Comparison of ENCODE assay signal across 24 cellular contexts in the genomic region with DNA sequence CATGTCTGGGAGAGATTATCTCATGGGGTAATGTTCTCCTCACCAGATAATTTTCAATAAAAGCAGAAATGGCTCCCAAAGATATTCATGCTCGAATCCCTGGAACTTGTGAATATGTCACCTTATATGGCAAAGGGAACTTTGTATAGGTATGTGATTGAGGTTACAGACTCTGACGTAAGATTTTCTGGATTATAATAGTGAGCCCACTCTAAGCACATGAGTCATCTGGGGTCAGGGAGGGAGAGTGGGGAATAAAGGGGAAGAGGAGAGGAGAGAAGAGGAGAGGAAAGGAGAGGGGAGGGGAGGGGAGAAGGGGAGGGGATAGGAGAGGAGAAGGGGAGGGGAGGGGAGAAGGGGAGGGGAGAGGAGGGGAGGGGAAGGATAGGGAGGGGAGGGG.
DNase-seq lines count a peak whose midpoint lies in the region; ATAC-seq and TF ChIP-seq lines count a peak whose summit lies in the region.
"Had no signal": no experiment of that assay in that cellular context is flagged by ENCODE, and none has a peak within 500 bp of the region (broad histone marks: within the 10 kb centered on the region; RNA-seq: fewer than 3 reads in every experiment).

No MANE protein-coding gene starts in this region.

- H3K4me3 ChIP-seq in astrocyte of the spinal cord (ENCODE audit: low read depth, low read length) (no peak overlapping the region), retinal pigment epithelial cell (ENCODE audit: low read length) (no peak overlapping the region)
- H3K4me3 ChIP-seq: PC-9, SJSA1 had no signal

- ATAC-seq in HG03196 (IDR thresholded peaks at IDR 0.05; ENCODE audit: unreplicated experiment) = no peak
- no peak for ATAC-seq in GM21723 (IDR thresholded peaks at IDR 0.05; ENCODE audit: unreplicated experiment)

- in situ Hi-C loops in astrocyte of the spinal cord (cut with HindIII; ENCODE audit: low sequenced_read_pairs) = no loop called here

- peak; percentile 8 for DNase-seq in EL
- DNase-seq in M059J (ENCODE audit: low read depth) = peak; percentile 56
- DNase-seq in astrocyte of the spinal cord (ENCODE audit: low read depth, low spot score) = peak; percentile 24
- peak; percentile 20 for DNase-seq in retinal pigment epithelial cell (ENCODE audit: low read depth)
- DNase-seq in HK-2 (ENCODE audit: unreplicated experiment) = no peak
- DNase-seq: CD4-positive, CD25-positive, alpha-beta regulatory T cell; COR-L47; DMS53; H7; KG1; MM.1S; NCI-H1048; NCI-H1417; NCI-H1694; NCI-H2029 treated with DMSO at 0.1 percent for 48 hours; NCI-H446 treated with DMSO at 0.1 percent for 48 hours; NCI-H526; NCI-H82; PC-9; Right ventricle myocardium superior; RPMI8226 had no signal

- TF ChIP-seq CTCF in astrocyte of the spinal cord (IDR thresholded peaks at IDR 0.05; ENCODE audit: low read depth, low read length) (no peak), retinal pigment epithelial cell (conservative IDR thresholded peaks at IDR 0.05; ENCODE audit: low read depth, low read length) (no peak)
